Comparison of ENCODE assay signal across 22 cellular contexts in genomic region chr11:120139316-120140069, GRCh38. TPM values are rescaled to one million over a fixed set of nuclear protein-coding genes. Genes with fewer than 3 reads are reported as not detected.
DNase-seq lines count a peak whose midpoint lies in the region; ATAC-seq and TF ChIP-seq lines count a peak whose summit lies in the region.
"Had no signal": no experiment of that assay in that cellular context is flagged by ENCODE, and none has a peak within 500 bp of the region (broad histone marks: within the 10 kb centered on the region; RNA-seq: fewer than 3 reads in every experiment).

No MANE protein-coding gene starts in this region.

- no peaks in the 10 kb centered on the region for H3K9me3 ChIP-seq in right atrium auricular region
- no peaks in the 10 kb centered on the region for H3K9me3 ChIP-seq in RWPE2 (ENCODE audit: severe bottlenecking)
- no peaks in the 10 kb centered on the region for H3K9me3 ChIP-seq in tibial artery
- no peaks in the 10 kb centered on the region for H3K9me3 ChIP-seq in WERI-Rb-1 (ENCODE audit: severe bottlenecking)

- no peak for ATAC-seq in RWPE2 (ENCODE audit: low read depth)
- no peak for ATAC-seq in left lobe of liver
- ATAC-seq: foreskin keratinocyte; left cardiac atrium; stimulated activated effector memory CD8-positive, alpha-beta T cell treated with anti-CD3 and anti-CD28 coated beads, Interleukin-12 subunit alpha, Interleukin-12 subunit beta, amount 100 ng/mL, for 72 hours had no signal

- H3K27ac ChIP-seq in right atrium auricular region, result no peak overlapping the region
- H3K27ac ChIP-seq in RWPE2 (ENCODE audit: poor library complexity, severe bottlenecking), result no peak overlapping the region
- no peak overlapping the region for H3K27ac ChIP-seq in tibial artery
- no peak overlapping the region for H3K27ac ChIP-seq in WERI-Rb-1
- H3K27ac ChIP-seq: GM23248 had no signal

- H3K36me3 ChIP-seq in right atrium auricular region (no peaks in the 10 kb centered on the region), RWPE2 (ENCODE audit: low read depth) (peaks cover 15% of the 10 kb centered on the region), tibial artery (no peaks in the 10 kb centered on the region), WERI-Rb-1 (no peaks in the 10 kb centered on the region)

- TF ChIP-seq CTCF in right atrium auricular region (IDR thresholded peaks at IDR 0.05) (no peak), RWPE2 (IDR thresholded peaks at IDR 0.05; ENCODE audit: poor library complexity, severe bottlenecking) (no peak), tibial artery (IDR thresholded peaks at IDR 0.05) (no peak), WERI-Rb-1 (IDR thresholded peaks at IDR 0.05; ENCODE audit: low read depth, low read length) (no peak)

- intact Hi-C loops in cardiac septum (cut with DNase I), result no loop called here
- intact Hi-C loops in tibial artery (cut with DNase I; ENCODE audit: low total_unique reads), result no loop called here

- DNase-seq in cardiac septum (ENCODE audit: low spot score) (peak; percentile 46), right atrium auricular region (ENCODE audit: low spot score) (no peak), RWPE2 (ENCODE audit: low spot score) (peak; percentile 36), left lobe of liver (ENCODE audit: low spot score) (peak; percentile 35), tibial artery (peak; percentile 17 to 54), NCI-H446 (lab: John Stamatoyannopoulos, UW) (no peak), WERI-Rb-1 (no peak), NOMO-1 treated with dmso at 0.1 percent for 144 hours (lab: John Stamatoyannopoulos, UW; ENCODE audit: unreplicated experiment) (no peak)
- DNase-seq: activated CD4-positive, CD25-positive, alpha-beta regulatory T cell treated with anti-CD3 and anti-CD28 coated beads, Interleukin-2, amount 50 U/mL, for 72 hours; activated gamma-delta T cell; CD4-positive, alpha-beta memory T cell; DND-41; foreskin keratinocyte; GM23248; left cardiac atrium; NCI-H1436 treated with DMSO at 0.1 percent for 48 hours; NCI-H526; stimulated activated CD4-positive, alpha-beta T cell treated with anti-CD3 and anti-CD28 coated beads, Interleukin-15, amount 100 ng/mL, for 24 hours; T1000 had no signal

- H3K4me1 ChIP-seq in right atrium auricular region (no peaks in the 10 kb centered on the region), RWPE2 (ENCODE audit: insufficient read depth, poor library complexity, severe bottlenecking) (peaks cover 1% of the 10 kb centered on the region), tibial artery (no peaks in the 10 kb centered on the region)

- H3K4me3 ChIP-seq in right atrium auricular region (no peak overlapping the region), RWPE2 (ENCODE audit: severe bottlenecking) (no peak overlapping the region), tibial artery (no peak overlapping the region), WERI-Rb-1 (ENCODE audit: low read depth, low read length) (no peak overlapping the region)
- H3K4me3 ChIP-seq: GM23248 had no signal

- H3K27me3 ChIP-seq in right atrium auricular region (no peaks in the 10 kb centered on the region), RWPE2 (ENCODE audit: insufficient read depth, poor library complexity, severe bottlenecking) (no peaks in the 10 kb centered on the region), tibial artery (peaks cover 0 to 26% of the 10 kb centered on the region in 2 donors), WERI-Rb-1 (ENCODE audit: insufficient read depth, low read depth, severe bottlenecking) (no peaks in the 10 kb centered on the region)

RNA-seq across cellular contexts. Expression of gene TRIM29, which starts 1.6 kb away (rescaled TPM):
- total RNA-seq in cardiac septum (not detected), right atrium auricular region (1 to 10 TPM in 1 of 2 donors, under 1 TPM in 1; 0.85 to 2.7 TPM), left lobe of liver (2.3 TPM)
- total RNA-seq: CD4-positive, alpha-beta memory T cell; endothelial cell of umbilical vein; GM23248; SK-MEL-5 had no signal

Comparison
In these comparisons a context has a peak if more than half of its experiments do, and no peak if none do; other contexts are left out.
1. DNase-seq: peak in cardiac septum (single experiment), RWPE2 (single experiment), left lobe of liver (single experiment) and tibial artery (2 of 2); none in right atrium auricular region (single experiment), NCI-H446 (0 of 2), WERI-Rb-1 (single experiment) and NOMO-1 treated with dmso at 0.1 percent for 144 hours (single experiment).